8 cellular contexts compared by ENCODE assay signal in the genomic region with DNA sequence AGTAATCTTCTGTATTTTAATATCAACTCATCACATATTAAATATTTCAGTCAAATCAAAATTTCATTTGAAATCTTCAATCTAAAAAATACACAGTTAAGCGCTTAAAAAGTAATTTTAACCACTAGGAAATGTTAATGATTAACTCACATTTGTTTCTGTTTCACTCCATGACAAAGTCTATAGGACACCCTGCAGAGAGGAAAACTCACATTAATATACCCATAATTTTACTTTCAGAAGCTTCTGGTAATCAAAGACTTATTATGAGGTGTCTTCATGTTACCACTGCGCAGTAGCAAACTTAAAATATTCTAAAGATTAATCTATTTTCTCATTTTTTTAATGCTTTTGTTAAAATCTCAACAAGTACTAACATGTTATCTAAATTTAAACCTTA. TPM values are rescaled to one million over a fixed set of nuclear protein-coding genes. Genes with fewer than 3 reads are reported as not detected.
DNase-seq lines count a peak whose midpoint lies in the region; ATAC-seq and TF ChIP-seq lines count a peak whose summit lies in the region.

No MANE protein-coding gene starts in this region.

- H3K4me1 ChIP-seq in left ventricle myocardium inferior (peaks cover 10% of the 10 kb centered on the region), upper lobe of left lung (peaks cover 0 to 6% (median 4%) of the 10 kb centered on the region in 4 donors)

- H3K27me3 ChIP-seq in left ventricle myocardium inferior (ENCODE audit: low read depth) = peaks cover 30% of the 10 kb centered on the region
- peaks cover 0 to 5% (median 0%) of the 10 kb centered on the region in 4 donors for H3K27me3 ChIP-seq in upper lobe of left lung

- ATAC-seq in left cardiac atrium (no peak), left colon (peak; percentile 62), upper lobe of left lung (ENCODE audit: low FRiP score in 2 of 2) (no peak), HG03378 (IDR thresholded peaks at IDR 0.05; ENCODE audit: unreplicated experiment) (no peak)

- H3K9me3 Mint-ChIP-seq in activated naive CD8-positive, alpha-beta T cell treated with anti-CD3 and anti-CD28 coated beads for 36 hours = peaks cover 3% of the 10 kb centered on the region

- TF ChIP-seq EP300 in upper lobe of left lung (IDR thresholded peaks at IDR 0.05) = no peak

- no peak overlapping the region for H3K27ac Mint-ChIP-seq in activated naive CD8-positive, alpha-beta T cell treated with anti-CD3 and anti-CD28 coated beads for 36 hours

- intact Hi-C loops in left ventricle myocardium inferior (cut with micrococcal nuclease) (no loop called here), left cardiac atrium (cut with DNase I) (loop anchor here in 1 of 2 donors (2.0 kb wide), 1 partner anchor 42 kb away; a partner anchor contains a TSS), left colon (cut with DNase I, micrococcal nuclease) (no loop called here)

- H3K4me3 Mint-ChIP-seq in activated naive CD8-positive, alpha-beta T cell treated with anti-CD3 and anti-CD28 coated beads for 36 hours = peak overlapping the region; percentile 91

- H3K4me1 Mint-ChIP-seq in activated naive CD8-positive, alpha-beta T cell treated with anti-CD3 and anti-CD28 coated beads for 36 hours = peaks cover 8% of the 10 kb centered on the region

- H3K4me3 ChIP-seq in left ventricle myocardium inferior (peak overlapping the region; percentile 76), upper lobe of left lung (peak overlapping the region in 3 of 4 donors; percentile 59 to 75 (median 66))

- no peak for DNase-seq in left ventricle myocardium inferior
- no peak for DNase-seq in left cardiac atrium
- DNase-seq in activated naive CD8-positive, alpha-beta T cell treated with anti-CD3 and anti-CD28 coated beads for 36 hours = no peak
- DNase-seq in left colon = no peak
- no peak for DNase-seq in upper lobe of left lung
- DNase-seq in HCEC 1CT = no peak
- no peak for DNase-seq in HuH-7.5 (ENCODE audit: low spot score)

- peaks cover 20% of the 10 kb centered on the region for H3K36me3 Mint-ChIP-seq in activated naive CD8-positive, alpha-beta T cell treated with anti-CD3 and anti-CD28 coated beads for 36 hours

- WGBS in upper lobe of left lung, 2 donors = 83% methylated on average over 2 of the region's 2 CpGs

- no peak for TF ChIP-seq POLR2A in upper lobe of left lung (IDR thresholded peaks at IDR 0.05)

- TF ChIP-seq CTCF in left ventricle myocardium inferior (IDR thresholded peaks at IDR 0.05; ENCODE audit: borderline replicate concordance) (no peak), upper lobe of left lung (IDR thresholded peaks at IDR 0.05) (no peak)

- H3K27me3 Mint-ChIP-seq in activated naive CD8-positive, alpha-beta T cell treated with anti-CD3 and anti-CD28 coated beads for 36 hours = peaks cover 21% of the 10 kb centered on the region

- H3K9me3 ChIP-seq in left ventricle myocardium inferior (replicated peaks) (peaks cover 4% of the 10 kb centered on the region), upper lobe of left lung (peaks cover 0 to 3% (median 0%) of the 10 kb centered on the region in 4 donors)

- H3K36me3 ChIP-seq in left ventricle myocardium inferior = no peaks in the 10 kb centered on the region
- H3K36me3 ChIP-seq in upper lobe of left lung = no peaks in the 10 kb centered on the region

- peak overlapping the region; percentile 91 for H3K27ac ChIP-seq in left ventricle myocardium inferior (replicated peaks)
- peak overlapping the region in 2 of 4 donors; percentile 95 to 98 for H3K27ac ChIP-seq in upper lobe of left lung

RNA-seq across cellular contexts. Expression of a gene that starts 41.0 kb away (rescaled TPM):
- 8.7 TPM for total RNA-seq in left ventricle myocardium inferior
- total RNA-seq in left cardiac atrium = 10 to 100 TPM; 10.5 to 12.4 TPM
- total RNA-seq in activated naive CD8-positive, alpha-beta T cell treated with anti-CD3 and anti-CD28 coated beads for 36 hours = 10 to 100 TPM; 13.0 to 14.1 TPM
- total RNA-seq in left colon = 10 to 100 TPM; 37.6 to 39.6 TPM
- total RNA-seq in upper lobe of left lung = 10 to 100 TPM in 5 of 6 donors, 1 to 10 TPM in 1; 4.7 to 29.5 (median 16.7) TPM

RNA-seq across cellular contexts. Expression of a gene that starts 45.7 kb away (rescaled TPM):
- total RNA-seq in left ventricle myocardium inferior (2.4 TPM), left cardiac atrium (1 to 10 TPM; 3.0 to 5.1 TPM), left colon (1 to 10 TPM; 5.9 to 6.4 TPM), upper lobe of left lung (1 to 10 TPM in 5 of 6 donors, under 1 TPM in 1; 0.55 to 7.7 (median 5.5) TPM)
- total RNA-seq in activated naive CD8-positive, alpha-beta T cell treated with anti-CD3 and anti-CD28 coated beads for 36 hours = 1 to 10 TPM; 6.8 to 7.8 TPM
